Comparison of ENCODE assay signal across 8 cellular contexts in genomic region chr10:21517983-21518628, GRCh38. TPM values are rescaled to one million over a fixed set of nuclear protein-coding genes. Genes with fewer than 3 reads are reported as not detected.
A peak's percentile ranks its signal among the peaks of the same experiment; 100 is the strongest.
DNase-seq lines count a peak whose midpoint lies in the region; ATAC-seq and TF ChIP-seq lines count a peak whose summit lies in the region.

No MANE protein-coding gene starts in this region.

- in situ Hi-C loops in GM13976 (cut with MboI; ENCODE audit: low sequenced_read_pairs, unreplicated experiment), result loop anchor here (25.0 kb wide), 1 partner anchor 419 kb away; no protein-coding TSS in a partner anchor

- H3K4me3 ChIP-seq in body of pancreas (no peak overlapping the region), left lung (peak overlapping the region; percentile 49 to 52), tibial artery (peak overlapping the region; percentile 52 to 65)

- WGBS in body of pancreas, 2 donors, result 20 to 25% methylated on average over 17 of the region's 17 CpGs

- no peak for ATAC-seq in body of pancreas
- ATAC-seq in left lung, result peak; percentile 41
- ATAC-seq in GM19351 (IDR thresholded peaks at IDR 0.05; ENCODE audit: unreplicated experiment), result no peak

- DNase-seq in DMS 273 (lab: John Stamatoyannopoulos, UW; ENCODE audit: unreplicated experiment) (peak; percentile 40), DMS 273 treated with DMSO at 0.1 percent for 48 hours (lab: John Stamatoyannopoulos, UW) (no peak), NCI-H748 treated with DMSO at 0.1 percent for 48 hours (lab: John Stamatoyannopoulos, UW) (peak; percentile 75), body of pancreas (no peak), left lung (no peak), tibial artery (no peak), GM13976 (ENCODE audit: low spot score) (no peak)

- TF ChIP-seq POLR2A in body of pancreas (IDR thresholded peaks at IDR 0.05), result peak in 1 of 3 donors; percentile 36

- intact Hi-C loops in body of pancreas (cut with DNase I) (no loop called here), left lung (cut with DNase I) (no loop called here), tibial artery (cut with DNase I; ENCODE audit: low total_unique reads) (loop anchor here (10.0 kb wide), 2 partner anchors 727 to 917 kb away; no protein-coding TSS in a partner anchor)

- H3K27ac ChIP-seq in body of pancreas, result peak overlapping the region in 3 of 4 donors; percentile 68 to 76 (median 71)
- peak overlapping the region; percentile 59 to 82 for H3K27ac ChIP-seq in left lung
- H3K27ac ChIP-seq in tibial artery, result peak overlapping the region; percentile 24 to 35

- H3K4me1 ChIP-seq in body of pancreas (peaks cover 19% of the 10 kb centered on the region), left lung (peaks cover 0 to 38% of the 10 kb centered on the region in 2 donors), tibial artery (peaks cover 0 to 26% (median 15%) of the 10 kb centered on the region in 4 donors)

- TF ChIP-seq CTCF in body of pancreas (IDR thresholded peaks at IDR 0.05) (no peak), left lung (IDR thresholded peaks at IDR 0.05) (no peak), tibial artery (IDR thresholded peaks at IDR 0.05) (no peak), GM13976 (IDR thresholded peaks at IDR 0.05; ENCODE audit: borderline replicate concordance, control extremely low read depth, extremely low read depth, insufficient read depth, missing control alignments) (no peak)

- H3K36me3 ChIP-seq in body of pancreas (replicated peaks in 1 of 2; ENCODE audit: insufficient read depth in 1 of 2, low read depth in 2 of 2) (no peaks in the 10 kb centered on the region), left lung (no peaks in the 10 kb centered on the region), tibial artery (no peaks in the 10 kb centered on the region)

- no peaks in the 10 kb centered on the region for H3K27me3 ChIP-seq in body of pancreas
- H3K27me3 ChIP-seq in left lung, result peaks cover 0 to 79% of the 10 kb centered on the region in 2 donors
- H3K27me3 ChIP-seq in tibial artery, result peaks cover 0 to 79% of the 10 kb centered on the region in 2 donors

- H3K9me3 ChIP-seq in body of pancreas (no peaks in the 10 kb centered on the region), left lung (no peaks in the 10 kb centered on the region), tibial artery (no peaks in the 10 kb centered on the region)

RNA-seq across cellular contexts. Expression of gene SKIDA1, which starts 7.4 kb away (rescaled TPM):
- total RNA-seq in body of pancreas, result 1 to 10 TPM in 1 of 2 donors, under 1 TPM in 1; 0.78 to 1.3 TPM
- 1 to 10 TPM; 1.2 to 1.9 TPM for total RNA-seq in left lung

RNA-seq across cellular contexts. Expression of gene MLLT10, which starts 15.9 kb away (rescaled TPM):
- 10 to 100 TPM; 23.7 to 30.1 TPM for total RNA-seq in body of pancreas
- 10 to 100 TPM; 39.9 to 43.2 TPM for total RNA-seq in left lung

Comparison
In these comparisons a context has a peak if more than half of its experiments do, and no peak if none do; other contexts are left out.
1. DNase-seq: peak in DMS 273 (single experiment) and NCI-H748 treated with DMSO at 0.1 percent for 48 hours (single experiment); none in DMS 273 treated with DMSO at 0.1 percent for 48 hours (single experiment), body of pancreas (0 of 4), left lung (0 of 2), tibial artery (0 of 2) and GM13976 (single experiment).
2. H3K4me3 ChIP-seq: peak in left lung (2 of 2) and tibial artery (2 of 2); none in body of pancreas (0 of 2).
3. Peak in every context shown above with its lines, with median percentiles within 50 percentile points of each other: H3K27ac ChIP-seq.